Comparison of ENCODE assay signal across 23 cellular contexts in the genomic region with DNA sequence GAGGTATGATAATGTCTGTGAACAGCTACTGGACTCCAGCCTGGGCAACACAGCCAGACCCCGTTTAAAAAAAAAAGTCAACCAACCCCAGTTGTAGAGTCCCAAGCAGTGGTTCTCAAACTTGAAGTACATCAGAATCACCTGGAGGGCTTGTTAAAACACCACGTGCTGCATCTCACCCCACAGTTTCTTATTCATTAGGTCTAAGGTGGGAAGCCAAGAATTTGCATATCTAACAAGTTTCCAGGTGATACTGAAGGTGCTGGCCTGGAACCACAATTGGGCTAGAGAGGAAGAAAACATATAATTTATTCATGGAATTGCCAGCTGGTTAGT. TPM values are rescaled to one million over a fixed set of nuclear protein-coding genes. Genes with fewer than 3 reads are reported as not detected.
A peak's percentile ranks its signal among the peaks of the same experiment; 100 is the strongest.
DNase-seq lines count a peak whose midpoint lies in the region; ATAC-seq and TF ChIP-seq lines count a peak whose summit lies in the region.
"Had no signal": no experiment of that assay in that cellular context is flagged by ENCODE, and none has a peak within 500 bp of the region (broad histone marks: within the 10 kb centered on the region; RNA-seq: fewer than 3 reads in every experiment).

No MANE protein-coding gene starts in this region.

- peaks cover 6% of the 10 kb centered on the region for H3K36me3 Mint-ChIP-seq in nephron progenitor cell (ENCODE audit: low read depth)
- H3K36me3 Mint-ChIP-seq in CD8-positive, alpha-beta T cell: no peaks in the 10 kb centered on the region
- H3K36me3 Mint-ChIP-seq in CD8-positive, alpha-beta memory T cell: peaks cover 0 to 1% (median 0%) of the 10 kb centered on the region in 3 donors
- H3K36me3 Mint-ChIP-seq: activated CD8-positive, alpha-beta memory T cell treated with anti-CD3 and anti-CD28 coated beads, Interleukin-2, amount 10 ng/mL, durations not matched to agents 7 days and 5 days had no signal

- H3K4me3 Mint-ChIP-seq in nephron progenitor cell: no peak overlapping the region
- H3K4me3 Mint-ChIP-seq in CD8-positive, alpha-beta T cell: no peak overlapping the region
- H3K4me3 Mint-ChIP-seq in CD8-positive, alpha-beta memory T cell: peak overlapping the region in 1 of 7 donors; percentile 74
- H3K4me3 Mint-ChIP-seq: activated CD8-positive, alpha-beta memory T cell treated with anti-CD3 and anti-CD28 coated beads, Interleukin-2, amount 10 ng/mL, durations not matched to agents 7 days and 5 days; B cell; T-helper 2 cell treated with Interferon-gamma antibody and Interleukin-4, amounts not matched to agents 5 μg/mL and 100 μg/mL, for 36 hours had no signal

- no peaks in the 10 kb centered on the region for H3K27me3 Mint-ChIP-seq in nephron progenitor cell (ENCODE audit: low read depth, poor library complexity)
- H3K27me3 Mint-ChIP-seq in CD8-positive, alpha-beta T cell (ENCODE audit: low read depth): no peaks in the 10 kb centered on the region
- peaks cover 0 to 2% of the 10 kb centered on the region in 2 donors for H3K27me3 Mint-ChIP-seq in CD8-positive, alpha-beta memory T cell
- H3K27me3 Mint-ChIP-seq: activated CD8-positive, alpha-beta memory T cell treated with anti-CD3 and anti-CD28 coated beads, Interleukin-2, amount 10 ng/mL, durations not matched to agents 7 days and 5 days; B cell had no signal

- no peak for ATAC-seq in CD8-positive, alpha-beta T cell
- ATAC-seq: activated CD8-positive, alpha-beta memory T cell treated with anti-CD3 and anti-CD28 coated beads, Interleukin-2, amount 10 ng/mL, durations not matched to agents 7 days and 5 days had no signal

- H3K4me1 Mint-ChIP-seq in nephron progenitor cell: peaks cover 87% of the 10 kb centered on the region
- H3K4me1 Mint-ChIP-seq in CD8-positive, alpha-beta T cell (ENCODE audit: low read depth): peaks cover 46% of the 10 kb centered on the region
- H3K4me1 Mint-ChIP-seq in CD8-positive, alpha-beta memory T cell: peaks cover 36 to 46% (median 39%) of the 10 kb centered on the region in 3 donors

- peak overlapping the region; percentile 90 for H3K27ac Mint-ChIP-seq in nephron progenitor cell
- H3K27ac Mint-ChIP-seq in CD8-positive, alpha-beta T cell: no peak overlapping the region
- peak overlapping the region in 1 of 8 donors; percentile 18 for H3K27ac Mint-ChIP-seq in CD8-positive, alpha-beta memory T cell
- H3K27ac Mint-ChIP-seq: activated CD8-positive, alpha-beta memory T cell treated with anti-CD3 and anti-CD28 coated beads, Interleukin-2, amount 10 ng/mL, durations not matched to agents 7 days and 5 days; B cell; T-helper 2 cell treated with Interferon-gamma antibody and Interleukin-4, amounts not matched to agents 5 μg/mL and 100 μg/mL, for 36 hours had no signal

- no peaks in the 10 kb centered on the region for H3K9me3 ChIP-seq in HUES48 (ENCODE audit: control insufficient read depth, insufficient read depth, low read length)
- no peaks in the 10 kb centered on the region for H3K9me3 ChIP-seq in ascending aorta
- no peaks in the 10 kb centered on the region for H3K9me3 ChIP-seq in tibial artery
- H3K9me3 ChIP-seq in CD8-positive, alpha-beta T cell (ENCODE audit: low read length): no peaks in the 10 kb centered on the region
- no peaks in the 10 kb centered on the region for H3K9me3 ChIP-seq in spleen
- H3K9me3 ChIP-seq in CD8-positive, alpha-beta memory T cell (ENCODE audit: low read length): no peaks in the 10 kb centered on the region
- H3K9me3 ChIP-seq: right atrium auricular region had no signal

- no peak for TF ChIP-seq CTCF in ascending aorta (IDR thresholded peaks at IDR 0.05)
- no peak for TF ChIP-seq CTCF in nephron progenitor cell (IDR thresholded peaks at IDR 0.05)
- no peak for TF ChIP-seq CTCF in tibial artery (IDR thresholded peaks at IDR 0.05)
- TF ChIP-seq CTCF in CD8-positive, alpha-beta T cell (IDR thresholded peaks at IDR 0.05): no peak
- TF ChIP-seq CTCF in spleen (IDR thresholded peaks at IDR 0.05 in 8 of 11, conservative IDR thresholded peaks at IDR 0.05 in 3 of 11): no peak

- POLR2A ChIA-PET in CD8-positive, alpha-beta T cell (lab: Charles Lee): interaction anchor here (4.4 to 8.3 kb wide), 3 partner anchors 9 to 49 kb away, joined by 56 to 141 read pairs (median 82); a partner anchor contains a TSS
- POLR2A ChIA-PET in CD8-positive, alpha-beta memory T cell (lab: Charles Lee): no interaction called here
- POLR2A ChIA-PET in HEK293T (lab: Yijun Ruan, JAX): interaction anchor here (0.9 to 7.1 kb wide), 8 partner anchors 9 to 61 kb away, joined by 3 to 117 read pairs (median 20); a partner anchor contains a TSS

- no peak overlapping the region for H3K9ac ChIP-seq in HUES48 (ENCODE audit: low read depth, low read length)
- H3K9ac ChIP-seq: KMS-11 had no signal

- H3K27me3 ChIP-seq in HUES48 (ENCODE audit: control insufficient read depth, insufficient read depth, low read length) (no peaks in the 10 kb centered on the region), ascending aorta (no peaks in the 10 kb centered on the region), tibial artery (no peaks in the 10 kb centered on the region), spleen (replicated peaks in 1 of 7) (no peaks in the 10 kb centered on the region)
- no peaks in the 10 kb centered on the region for H3K27me3 ChIP-seq in CD8-positive, alpha-beta T cell (ENCODE audit: insufficient read depth, low read length)
- H3K27me3 ChIP-seq in CD8-positive, alpha-beta memory T cell (ENCODE audit: insufficient read depth, low read length, poor library complexity, severe bottlenecking): no peaks in the 10 kb centered on the region
- H3K27me3 ChIP-seq: right atrium auricular region had no signal

- H3K4me1 ChIP-seq in HUES48 (ENCODE audit: control insufficient read depth, insufficient read depth, low read length): peaks cover 46% of the 10 kb centered on the region
- H3K4me1 ChIP-seq in ascending aorta: peaks cover 27 to 39% of the 10 kb centered on the region in 2 donors
- H3K4me1 ChIP-seq in tibial artery: peaks cover 4 to 58% (median 51%) of the 10 kb centered on the region in 4 donors
- peaks cover 37% of the 10 kb centered on the region for H3K4me1 ChIP-seq in CD8-positive, alpha-beta T cell (ENCODE audit: insufficient read depth, low read length)
- H3K4me1 ChIP-seq in spleen: peaks cover 29 to 64% (median 41%) of the 10 kb centered on the region in 6 donors
- H3K4me1 ChIP-seq in CD8-positive, alpha-beta memory T cell (ENCODE audit: insufficient read depth, low read length): peaks cover 36% of the 10 kb centered on the region

- H3K4me3 ChIP-seq in HUES48 (ENCODE audit: low read depth, low read length) (no peak overlapping the region), ascending aorta (no peak overlapping the region), tibial artery (no peak overlapping the region), spleen (no peak overlapping the region)
- no peak overlapping the region for H3K4me3 ChIP-seq in CD8-positive, alpha-beta T cell (ENCODE audit: low read depth, low read length)
- H3K4me3 ChIP-seq in CD8-positive, alpha-beta memory T cell (ENCODE audit: low read length): no peak overlapping the region
- H3K4me3 ChIP-seq: right atrium auricular region had no signal

- H3K36me3 ChIP-seq in HUES48 (ENCODE audit: control insufficient read depth, insufficient read depth, low read length) (0 out of 2 replicates have a peak, but pooled peaks cover under 1% of the 10 kb centered on the region), ascending aorta (no peaks in the 10 kb centered on the region), tibial artery (no peaks in the 10 kb centered on the region), spleen (no peaks in the 10 kb centered on the region)
- no peaks in the 10 kb centered on the region for H3K36me3 ChIP-seq in CD8-positive, alpha-beta T cell (ENCODE audit: insufficient read depth, low read length)
- H3K36me3 ChIP-seq in CD8-positive, alpha-beta memory T cell (ENCODE audit: insufficient read depth, low read length): no peaks in the 10 kb centered on the region
- H3K36me3 ChIP-seq: right atrium auricular region had no signal

- WGBS in spleen, 5 donors: 69 to 81% (median 74%) methylated on average over 2 of the region's 2 CpGs

- peak overlapping the region; percentile 93 for H3K27ac ChIP-seq in HUES48 (ENCODE audit: low read depth, low read length)
- peak overlapping the region; percentile 75 to 97 for H3K27ac ChIP-seq in ascending aorta
- H3K27ac ChIP-seq in tibial artery: peak overlapping the region; percentile 94 to 98
- H3K27ac ChIP-seq in CD8-positive, alpha-beta T cell (ENCODE audit: low read depth, low read length): no peak overlapping the region
- H3K27ac ChIP-seq in spleen: no peak overlapping the region
- H3K27ac ChIP-seq in CD8-positive, alpha-beta memory T cell (ENCODE audit: low read depth, low read length): no peak overlapping the region
- H3K27ac ChIP-seq: KMS-11 had no signal

- TF ChIP-seq POLR2A in spleen (IDR thresholded peaks at IDR 0.05): no peak

- no peak for DNase-seq in ascending aorta (ENCODE audit: low spot score in 2 of 2)
- no peak for DNase-seq in nephron progenitor cell
- DNase-seq in tibial artery: no peak
- no peak for DNase-seq in CD8-positive, alpha-beta T cell
- no peak for DNase-seq in spleen
- no peak for DNase-seq in CD8-positive, alpha-beta memory T cell
- DNase-seq in HEK293T (ENCODE audit: extremely low spot score): no peak
- DNase-seq: activated CD4-positive, CD25-positive, alpha-beta regulatory T cell treated with anti-CD3 and anti-CD28 coated beads, Interleukin-2, amount 50 U/mL, for 72 hours; activated CD8-positive, alpha-beta memory T cell treated with anti-CD3 and anti-CD28 coated beads, Interleukin-2, amount 10 ng/mL, durations not matched to agents 7 days and 5 days; activated gamma-delta T cell; amygdala; DMS 273 treated with DMSO at 0.1 percent for 48 hours; GF-D8; hippocampal formation; NCI-H345; SIG-M5; stimulated activated CD4-positive, alpha-beta T cell treated with anti-CD3 and anti-CD28 coated beads, Interleukin-2, amount 100 ng/mL, for 24 hours; substantia nigra had no signal

- no peaks in the 10 kb centered on the region for H3K9me3 Mint-ChIP-seq in nephron progenitor cell
- no peaks in the 10 kb centered on the region for H3K9me3 Mint-ChIP-seq in CD8-positive, alpha-beta T cell
- no peaks in the 10 kb centered on the region for H3K9me3 Mint-ChIP-seq in CD8-positive, alpha-beta memory T cell
- H3K9me3 Mint-ChIP-seq: T-helper 2 cell treated with Interferon-gamma antibody and Interleukin-4, amounts not matched to agents 5 μg/mL and 100 μg/mL, for 36 hours had no signal

- intact Hi-C loops in ascending aorta (cut with DNase I) (no loop called here), tibial artery (cut with DNase I; ENCODE audit: low total_unique reads) (no loop called here), spleen (cut with DNase I; ENCODE audit: low total_unique reads) (no loop called here)
- intact Hi-C loops in CD8-positive, alpha-beta T cell (cut with DNase I, micrococcal nuclease): no loop called here

- CTCF ChIA-PET in CD8-positive, alpha-beta T cell (lab: Charles Lee): interaction anchor here (1.4 to 9.6 kb wide), 9 partner anchors 9 to 89 kb away, joined by 3 to 237 read pairs (median 75); a partner anchor contains a TSS
- CTCF ChIA-PET in CD8-positive, alpha-beta memory T cell (lab: Charles Lee): interaction anchor here (0.8 to 9.9 kb wide), 5 partner anchors 16 to 55 kb away, joined by 3 to 159 read pairs (median 67); a partner anchor contains a TSS
- CTCF ChIA-PET in HEK293T (lab: Yijun Ruan, JAX): interaction anchor here (3.0 to 5.8 kb wide), 2 partner anchors 8 to 52 kb away, joined by 22 to 82 read pairs; a partner anchor contains a TSS

RNA-seq across cellular contexts. Expression of a gene that starts 6.7 kb away (rescaled TPM):
- total RNA-seq in ascending aorta (82.5 TPM), spleen (100 to 1,000 TPM; 101 to 154 (median 127) TPM)
- 10 to 100 TPM; 43.8 to 46.6 TPM for total RNA-seq in CD8-positive, alpha-beta T cell
- polyA plus RNA-seq in spleen: 10 to 100 TPM; 52.6 to 85.0 (median 73.3) TPM
- 10 to 100 TPM; 88.6 to 91.5 TPM for total RNA-seq in CD8-positive, alpha-beta memory T cell
- polyA plus RNA-seq in CD8-positive, alpha-beta memory T cell: 13.5 TPM

RNA-seq across cellular contexts. Expression of a gene that starts 14.7 kb away (rescaled TPM):
- total RNA-seq in ascending aorta (0.43 TPM), spleen (10 to 100 TPM in 4 of 7 donors, 1 to 10 TPM in 3; 5.5 to 15.8 (median 10.2) TPM)
- total RNA-seq in CD8-positive, alpha-beta T cell: 10 to 100 TPM; 24.1 to 25.6 TPM
- 1 to 10 TPM; 3.3 to 6.4 (median 5.2) TPM for polyA plus RNA-seq in spleen
- total RNA-seq in CD8-positive, alpha-beta memory T cell: 10 to 100 TPM; 10.0 to 10.2 TPM
- 10.4 TPM for polyA plus RNA-seq in CD8-positive, alpha-beta memory T cell

RNA-seq across cellular contexts. Expression of a gene that starts 25.3 kb away (rescaled TPM):
- total RNA-seq in ascending aorta (48.9 TPM), spleen (100 to 1,000 TPM in 1 of 7 donors, 10 to 100 TPM in 6; 67.0 to 105 (median 78.5) TPM)
- total RNA-seq in CD8-positive, alpha-beta T cell: 100 to 1,000 TPM; 187 to 198 TPM
- 10 to 100 TPM; 20.2 to 38.9 (median 35.0) TPM for polyA plus RNA-seq in spleen
- total RNA-seq in CD8-positive, alpha-beta memory T cell: 100 to 1,000 TPM; 100 to 101 TPM
- 47.4 TPM for polyA plus RNA-seq in CD8-positive, alpha-beta memory T cell

RNA-seq across cellular contexts. Expression of a gene that starts 52.3 kb away (rescaled TPM):
- total RNA-seq in ascending aorta (35.4 TPM), spleen (10 to 100 TPM; 14.6 to 36.1 (median 19.7) TPM)
- 10 to 100 TPM; 34.6 to 35.7 TPM for total RNA-seq in CD8-positive, alpha-beta T cell
- 10 to 100 TPM in 1 of 3 donors, 1 to 10 TPM in 2; 3.9 to 12.9 (median 4.7) TPM for polyA plus RNA-seq in spleen
- 10 to 100 TPM; 12.6 to 13.2 TPM for total RNA-seq in CD8-positive, alpha-beta memory T cell
- polyA plus RNA-seq in CD8-positive, alpha-beta memory T cell: 17.0 TPM

Comparison
In these comparisons a context has a peak if more than half of its experiments do, and no peak if none do; other contexts are left out.
1. H3K27ac ChIP-seq: peak in HUES48 (single experiment), ascending aorta (2 of 2) and tibial artery (2 of 2); none in CD8-positive, alpha-beta T cell (single experiment), spleen (0 of 8) and CD8-positive, alpha-beta memory T cell (single experiment).